In genomic region chr10:12907651-12908050, GRCh38 we compare ENCODE assay signal across 21 cellular contexts.
DNase-seq lines count a peak whose midpoint lies in the region; ATAC-seq and TF ChIP-seq lines count a peak whose summit lies in the region.
"Had no signal": no experiment of that assay in that cellular context is flagged by ENCODE, and none has a peak within 500 bp of the region (broad histone marks: within the 10 kb centered on the region; RNA-seq: fewer than 3 reads in every experiment).

No MANE protein-coding gene starts in this region.

- peaks cover 7% of the 10 kb centered on the region for H3K27me3 Mint-ChIP-seq in activated CD8-positive, alpha-beta T cell treated with anti-CD3 and anti-CD28 coated beads, Interleukin-2, amount 10 ng/mL, durations not matched to agents 7 days and 5 days (ENCODE audit: low read depth)

- H3K36me3 Mint-ChIP-seq in activated CD8-positive, alpha-beta T cell treated with anti-CD3 and anti-CD28 coated beads, Interleukin-2, amount 10 ng/mL, durations not matched to agents 7 days and 5 days (ENCODE audit: low read depth), result no peaks in the 10 kb centered on the region
- H3K36me3 Mint-ChIP-seq: naive thymus-derived CD4-positive, alpha-beta T cell had no signal

- H3K27ac Mint-ChIP-seq in activated CD8-positive, alpha-beta T cell treated with anti-CD3 and anti-CD28 coated beads, Interleukin-2, amount 10 ng/mL, durations not matched to agents 7 days and 5 days, result no peak overlapping the region
- H3K27ac Mint-ChIP-seq: naive thymus-derived CD4-positive, alpha-beta T cell had no signal

- no peaks in the 10 kb centered on the region for H3K9me3 Mint-ChIP-seq in activated CD8-positive, alpha-beta T cell treated with anti-CD3 and anti-CD28 coated beads, Interleukin-2, amount 10 ng/mL, durations not matched to agents 7 days and 5 days (ENCODE audit: insufficient read depth)

- H3K27ac ChIP-seq in heart right ventricle (peak overlapping the region in 3 of 10 donors; percentile 31 to 44 (median 39)), left ventricle myocardium inferior (replicated peaks) (no peak overlapping the region), dorsolateral prefrontal cortex (peak overlapping the region in 23 of 59 donors; percentile 1 to 90 (median 46))
- H3K27ac ChIP-seq: A549, C4-2B, colonic mucosa, epithelial cell of prostate had no signal

- peaks cover 0 to 9% (median 0%) of the 10 kb centered on the region in 11 donors for H3K9me3 ChIP-seq in heart right ventricle
- H3K9me3 ChIP-seq in left ventricle myocardium inferior (replicated peaks), result peaks cover 5% of the 10 kb centered on the region
- H3K9me3 ChIP-seq: A549, colonic mucosa had no signal

- H3K4me1 ChIP-seq in heart right ventricle (peaks cover 0 to 9% (median 0%) of the 10 kb centered on the region in 9 donors), left ventricle myocardium inferior (no peaks in the 10 kb centered on the region)
- H3K4me1 ChIP-seq: A549, colonic mucosa had no signal

- DNase-seq in heart right ventricle (peak in 1 of 2 donors; percentile 22), left ventricle myocardium inferior (no peak), choroid plexus epithelial cell (ENCODE audit: low read depth) (peak; percentile 80), myocyte (ENCODE audit: low read depth) (peak; percentile 28), dorsolateral prefrontal cortex (no peak), AG08396 (ENCODE audit: low spot score) (no peak)
- DNase-seq in activated CD8-positive, alpha-beta T cell treated with anti-CD3 and anti-CD28 coated beads, Interleukin-2, amount 10 ng/mL, durations not matched to agents 7 days and 5 days, result no peak
- DNase-seq: activated CD4-positive, alpha-beta T cell treated with anti-CD3 and anti-CD28 coated beads for 48 hours; activated CD8-positive, alpha-beta memory T cell treated with anti-CD3 and anti-CD28 coated beads, Interleukin-2, amount 50 U/mL, for 4 hours; activated gamma-delta T cell treated with Interleukin-2 at 50 U/mL for 16 hours; amniotic stem cell; colonic mucosa; naive thymus-derived CD4-positive, alpha-beta T cell; NCI-H1436 treated with DMSO at 0.1 percent for 48 hours; NCI-H446; stimulated activated CD4-positive, alpha-beta T cell treated with anti-CD3 and anti-CD28 coated beads, Interleukin-2, amount 100 ng/mL, for 48 hours had no signal

- H3K4me3 ChIP-seq in heart right ventricle (no peak overlapping the region), left ventricle myocardium inferior (no peak overlapping the region), choroid plexus epithelial cell (ENCODE audit: low read depth, low read length) (no peak overlapping the region), dorsolateral prefrontal cortex (no peak overlapping the region)
- H3K4me3 ChIP-seq: A549, colonic mucosa, lung had no signal

- H3K27me3 ChIP-seq in heart right ventricle (peaks cover 0 to 9% (median 0%) of the 10 kb centered on the region in 7 donors), left ventricle myocardium inferior (ENCODE audit: low read depth) (peaks cover 36% of the 10 kb centered on the region), dorsolateral prefrontal cortex (no peaks in the 10 kb centered on the region)
- H3K27me3 ChIP-seq: colonic mucosa had no signal

- TF ChIP-seq CTCF in heart right ventricle (IDR thresholded peaks at IDR 0.05) (no peak), left ventricle myocardium inferior (IDR thresholded peaks at IDR 0.05; ENCODE audit: borderline replicate concordance) (no peak), choroid plexus epithelial cell (conservative IDR thresholded peaks at IDR 0.05; ENCODE audit: low read depth, low read length) (peak; percentile 15), dorsolateral prefrontal cortex (IDR thresholded peaks at IDR 0.05 in 54 of 56, conservative IDR thresholded peaks at IDR 0.05 in 2 of 56; ENCODE audit: low read depth in 1 of 56, partially characterized antibody in 56 of 56) (no peak)

- 49 to 50% methylated on average over 4 of the region's 4 CpGs for WGBS in heart right ventricle, 2 donors

- H3K4me3 Mint-ChIP-seq in activated CD8-positive, alpha-beta T cell treated with anti-CD3 and anti-CD28 coated beads, Interleukin-2, amount 10 ng/mL, durations not matched to agents 7 days and 5 days, result no peak overlapping the region
- H3K4me3 Mint-ChIP-seq: naive thymus-derived CD4-positive, alpha-beta T cell had no signal

- CTCF ChIA-PET in activated CD8-positive, alpha-beta T cell treated with anti-CD3 and anti-CD28 coated beads, Interleukin-2, amount 10 ng/mL, durations not matched to agents 7 days and 5 days (lab: Charles Lee), result no interaction called here

- peak in 6 of 8 donors; percentile 23 to 72 (median 42) for ATAC-seq in heart right ventricle
- ATAC-seq in activated CD8-positive, alpha-beta T cell treated with anti-CD3 and anti-CD28 coated beads, Interleukin-2, amount 10 ng/mL, durations not matched to agents 7 days and 5 days, result no peak
- no peak for ATAC-seq in HG03039 (IDR thresholded peaks at IDR 0.05; ENCODE audit: unreplicated experiment)
- ATAC-seq: A549; naive thymus-derived CD4-positive, alpha-beta T cell had no signal

- no peaks in the 10 kb centered on the region for H3K4me1 Mint-ChIP-seq in activated CD8-positive, alpha-beta T cell treated with anti-CD3 and anti-CD28 coated beads, Interleukin-2, amount 10 ng/mL, durations not matched to agents 7 days and 5 days (ENCODE audit: low read depth)
- H3K4me1 Mint-ChIP-seq: naive thymus-derived CD4-positive, alpha-beta T cell had no signal

- POLR2A ChIA-PET in activated CD8-positive, alpha-beta T cell treated with anti-CD3 and anti-CD28 coated beads, Interleukin-2, amount 10 ng/mL, durations not matched to agents 7 days and 5 days (lab: Charles Lee), result no interaction called here

- intact Hi-C loops in heart right ventricle (cut with DNase I), result loop anchor here in 6 of 10 donors (5.0 to 10.0 kb wide), 4 partner anchors 167 to 645 kb away; no protein-coding TSS in a partner anchor
- intact Hi-C loops in left ventricle myocardium inferior (cut with micrococcal nuclease), result no loop called here
- intact Hi-C loops in dorsolateral prefrontal cortex (cut with DNase I), result loop anchor here in 1 of 2 donors (10.0 kb wide), 1 partner anchor 643 kb away; no protein-coding TSS in a partner anchor

- H3K36me3 ChIP-seq in heart right ventricle, result no peaks in the 10 kb centered on the region
- no peaks in the 10 kb centered on the region for H3K36me3 ChIP-seq in left ventricle myocardium inferior
- H3K36me3 ChIP-seq: colonic mucosa had no signal

Comparison
In these comparisons a context has a peak if more than half of its experiments do, and no peak if none do; other contexts are left out.
1. ATAC-seq: peak in heart right ventricle (6 of 8); none in activated CD8-positive, alpha-beta T cell treated with anti-CD3 and anti-CD28 coated beads, Interleukin-2, amount 10 ng/mL, durations not matched to agents 7 days and 5 days (single experiment) and HG03039 (single experiment).
2. DNase-seq: peak in choroid plexus epithelial cell (single experiment) and myocyte (single experiment); none in left ventricle myocardium inferior (single experiment), activated CD8-positive, alpha-beta T cell treated with anti-CD3 and anti-CD28 coated beads, Interleukin-2, amount 10 ng/mL, durations not matched to agents 7 days and 5 days (single experiment), dorsolateral prefrontal cortex (0 of 10) and AG08396 (single experiment).